ENCODE assay signal across 8 cellular contexts in genomic region chr7:99142727-99143521, GRCh38.
DNase-seq lines count a peak whose midpoint lies in the region; ATAC-seq and TF ChIP-seq lines count a peak whose summit lies in the region.

No MANE protein-coding gene starts in this region.

- H3K27ac ChIP-seq in HL-60 (replicated peaks), result no peak overlapping the region

- no peak for TF ChIP-seq CTCF in HL-60 (IDR thresholded peaks at IDR 0.05; ENCODE audit: insufficient read depth, low read length)

- DNase-seq in DMS53 treated with DMSO at 0.1 percent for 48 hours (lab: John Stamatoyannopoulos, UW; ENCODE audit: unreplicated experiment), result peak; percentile 71
- DNase-seq in HL-60 (ENCODE audit: low read depth in 1 of 2, low spot score in 1 of 2), result peak; percentile 75 to 88
- peak; percentile 58 for DNase-seq in NK-92 (lab: John Stamatoyannopoulos, UW; ENCODE audit: unreplicated experiment)
- DNase-seq in activated CD8-positive, alpha-beta memory T cell treated with anti-CD3 and anti-CD28 coated beads for 48 hours (ENCODE audit: low read depth in 2 of 3, low spot score in 2 of 3), result peak; percentile 56 to 90 (median 77)
- DNase-seq in effector memory CD8-positive, alpha-beta T cell, result peak; percentile 79 to 86 (median 82)
- peak; percentile 88 to 89 for DNase-seq in memory B cell (ENCODE audit: low spot score in 2 of 2)
- peak; percentile 64 to 83 (median 80) for DNase-seq in stimulated activated CD4-positive, alpha-beta T cell treated with anti-CD3 and anti-CD28 coated beads, TNF-alpha, amount 100 ng/mL, for 4 hours (ENCODE audit: low read depth in 3 of 3)

- H3K4me1 Mint-ChIP-seq in effector memory CD8-positive, alpha-beta T cell (ENCODE audit: low read depth in 2 of 2), result peaks cover 32 to 34% of the 10 kb centered on the region in 2 donors
- H3K4me1 Mint-ChIP-seq in memory B cell, result peaks cover 34% of the 10 kb centered on the region

- ATAC-seq in effector memory CD8-positive, alpha-beta T cell (replicated peaks), result peak; percentile 56
- peak; percentile 65 for ATAC-seq in memory B cell (ENCODE audit: low read depth)
- ATAC-seq in GM18519 (IDR thresholded peaks at IDR 0.05; ENCODE audit: low FRiP score, unreplicated experiment), result no peak

- H3K27ac Mint-ChIP-seq in effector memory CD8-positive, alpha-beta T cell, result peak overlapping the region; percentile 90 to 96
- peak overlapping the region; percentile 83 for H3K27ac Mint-ChIP-seq in memory B cell

- H3K9me3 Mint-ChIP-seq in effector memory CD8-positive, alpha-beta T cell, result peaks cover 0 to 3% of the 10 kb centered on the region in 2 donors
- H3K9me3 Mint-ChIP-seq in memory B cell, result peaks cover 3% of the 10 kb centered on the region

- H3K36me3 Mint-ChIP-seq in effector memory CD8-positive, alpha-beta T cell (ENCODE audit: insufficient read depth), result peaks cover 23% of the 10 kb centered on the region
- H3K36me3 Mint-ChIP-seq in memory B cell, result peaks cover 9% of the 10 kb centered on the region

- peaks cover 0 to 8% of the 10 kb centered on the region in 2 donors for H3K27me3 Mint-ChIP-seq in effector memory CD8-positive, alpha-beta T cell
- peaks cover 4% of the 10 kb centered on the region for H3K27me3 Mint-ChIP-seq in memory B cell

- H3K27me3 ChIP-seq in HL-60 (ENCODE audit: insufficient read depth, poor library complexity, severe bottlenecking), result no peaks in the 10 kb centered on the region

- H3K4me3 ChIP-seq in HL-60 (replicated peaks; ENCODE audit: insufficient read depth, low read length), result peak overlapping the region; percentile 70

- peak overlapping the region; percentile 81 to 91 for H3K4me3 Mint-ChIP-seq in effector memory CD8-positive, alpha-beta T cell
- H3K4me3 Mint-ChIP-seq in memory B cell, result peak overlapping the region; percentile 93
